In the genomic region with DNA sequence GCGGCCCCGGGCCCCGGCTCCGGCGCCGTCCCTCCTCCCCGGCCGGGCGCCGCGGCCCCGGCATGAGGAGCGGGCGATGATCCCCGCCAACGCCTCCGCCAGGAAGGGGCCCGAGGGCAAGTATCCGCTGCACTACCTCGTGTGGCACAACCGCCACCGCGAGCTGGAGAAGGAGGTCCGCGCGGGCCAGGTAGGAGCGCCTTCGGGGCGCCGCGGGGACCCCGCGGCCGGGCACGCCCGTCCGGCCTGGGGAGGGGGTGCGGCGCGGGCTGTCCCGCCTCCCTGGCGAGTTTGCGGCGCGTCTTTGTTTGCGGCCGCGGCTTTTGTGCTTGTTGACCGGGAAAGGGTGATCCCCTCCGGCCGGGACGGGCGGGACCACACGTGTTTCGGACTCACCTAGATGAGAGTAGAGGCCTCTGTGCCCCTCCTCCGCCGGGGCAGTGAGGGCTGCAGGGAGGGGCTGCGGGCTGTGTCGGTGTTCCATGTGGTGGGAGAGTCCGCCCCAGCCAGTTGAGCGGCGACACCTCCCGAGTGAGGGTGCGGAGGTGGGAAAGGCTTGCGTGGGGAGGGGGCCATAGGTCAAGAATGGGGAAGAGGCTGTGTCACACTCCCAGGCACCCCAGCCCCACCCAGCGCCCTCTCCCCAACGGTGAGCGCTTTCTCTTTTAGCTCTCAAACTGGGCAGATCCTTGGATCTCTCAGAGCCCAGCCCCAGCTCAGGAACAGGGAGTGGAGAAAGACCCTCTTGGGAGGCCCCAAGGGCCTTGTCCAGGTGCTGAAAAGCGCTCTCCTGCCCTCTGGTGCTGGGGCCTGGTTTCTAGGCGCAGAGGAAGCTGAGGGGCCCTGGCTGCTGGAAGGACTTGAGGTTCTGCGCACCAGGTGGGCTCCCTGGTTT, we compare ENCODE assay signal across 6 cellular contexts. TPM values are rescaled to one million over a fixed set of nuclear protein-coding genes. Genes with fewer than 3 reads are reported as not detected.
DNase-seq lines count a peak whose midpoint lies in the region; ATAC-seq, FAIRE-seq and TF ChIP-seq lines count a peak whose summit lies in the region.

No MANE protein-coding gene starts in this region.

- H3K4me3 ChIP-seq in GM06990 (replicated peaks; ENCODE audit: low read depth, low read length): peak overlapping the region; percentile 61
- H3K4me3 ChIP-seq in H1 (ENCODE audit: extremely low read depth in 1 of 4, insufficient read depth in 2 of 4, low read depth in 3 of 4, low read length in 4 of 4): peak overlapping the region; percentile 38 to 83 (median 68)
- peak overlapping the region; percentile 57 to 77 (median 68) for H3K4me3 ChIP-seq in gastrocnemius medialis

- no peak overlapping the region for H2BK20ac ChIP-seq in H1 (ENCODE audit: low read length)

- no peak overlapping the region for H4K91ac ChIP-seq in H1 (replicated peaks; ENCODE audit: insufficient read length, low read length)

- H3K9ac ChIP-seq in H1 (replicated peaks in 1 of 4; ENCODE audit: extremely low read depth in 1 of 4, low read depth in 3 of 4, low read length in 3 of 4): no peak overlapping the region

- CTCF ChIA-PET in H1 (lab: Charles Lee; ENCODE audit: partially characterized antibody): interaction anchor here (0.8 to 5.0 kb wide), 10 partner anchors 8 to 641 kb away, joined by 3 to 167 read pairs (median 6); a partner anchor contains a TSS

- peak; percentile 44 to 57 for TF ChIP-seq RAD21 in H1 (IDR thresholded peaks at IDR 0.05 in 1 of 2, conservative IDR thresholded peaks at IDR 0.05 in 1 of 2; ENCODE audit: low read depth in 2 of 2, low read length in 2 of 2)

- peaks cover 1 to 17% of the 10 kb centered on the region in 2 experiments for H4K20me1 ChIP-seq in H1 (replicated peaks in 1 of 2; ENCODE audit: control insufficient read depth in 1 of 2, insufficient read depth in 2 of 2, low read length in 2 of 2)

- FAIRE-seq in H1 (lab: Jason Lieb, UNC): no peak

- ATAC-seq in gastrocnemius medialis: no peak

- H3K27me3 ChIP-seq in GM06990 (replicated peaks; ENCODE audit: control insufficient read depth, insufficient read depth, low read length) (no peaks in the 10 kb centered on the region), H1 (replicated peaks in 1 of 4; ENCODE audit: control insufficient read depth in 3 of 4, extremely low read depth in 1 of 4, insufficient read depth in 3 of 4, low read length in 3 of 4) (peaks cover 0 to 6% (median 5%) of the 10 kb centered on the region in 4 experiments; a peak in 2 of 7 replicates), gastrocnemius medialis (no peaks in the 10 kb centered on the region)

- H3K9me3 ChIP-seq in H1 (ENCODE audit: insufficient read depth in 2 of 2, low read depth in 1 of 2, low read length in 1 of 2) (no peaks in the 10 kb centered on the region), gastrocnemius medialis (no peaks in the 10 kb centered on the region)

- H3K4me2 ChIP-seq in H1 (ENCODE audit: insufficient read depth in 1 of 2, low read depth in 2 of 2, low read length in 2 of 2): peak overlapping the region; percentile 86 to 93

- peaks cover 34% of the 10 kb centered on the region for H3K23me2 ChIP-seq in H1 (ENCODE audit: low read depth, low read length)

- no peak overlapping the region for H3K18ac ChIP-seq in H1 (ENCODE audit: extremely low read depth, low read length)

- H3K14ac ChIP-seq in H1 (ENCODE audit: insufficient read length): no peak overlapping the region

- H2BK15ac ChIP-seq in H1 (ENCODE audit: low read length): no peak overlapping the region

- H3K4me1 ChIP-seq in H1 (replicated peaks in 1 of 4; ENCODE audit: control insufficient read depth in 3 of 4, insufficient read depth in 4 of 4, low read length in 3 of 4) (peaks cover 10 to 59% (median 37%) of the 10 kb centered on the region in 4 experiments), gastrocnemius medialis (peaks cover 36 to 40% of the 10 kb centered on the region in 2 donors)

- H3K36me3 ChIP-seq in GM06990 (ENCODE audit: control insufficient read depth, insufficient read depth, low read length) (no peaks in the 10 kb centered on the region), H1 (ENCODE audit: control insufficient read depth in 2 of 4, insufficient read depth in 4 of 4, low read length in 3 of 4) (no peaks in the 10 kb centered on the region), gastrocnemius medialis (no peaks in the 10 kb centered on the region)

- H2BK5ac ChIP-seq in H1 (ENCODE audit: low read depth, low read length): no peak overlapping the region; the same call in 1 of the 2 replicates

- intact Hi-C loops in gastrocnemius medialis (cut with DNase I; ENCODE audit: low total_unique reads): no loop called here

- no peak for DNase-seq in GM06990 (ENCODE audit: extremely low read depth, insufficient read length)
- DNase-seq in NCI-H526 treated with DMSO at 0.1 percent for 48 hours (lab: John Stamatoyannopoulos, UW): peak; percentile 50
- DNase-seq in H1 (ENCODE audit: low read depth in 1 of 2, low spot score in 2 of 2): peak in 1 of 2 experiments; percentile 72
- no peak for DNase-seq in gastrocnemius medialis
- DNase-seq in effector CD4-positive, alpha-beta T cell: no peak
- no peak for DNase-seq in GM19238 (ENCODE audit: insufficient read length, low spot score)

- TF ChIP-seq CTCF in GM06990 (IDR thresholded peaks at IDR 0.05; ENCODE audit: insufficient read depth, low read length, poor library complexity, severe bottlenecking) (peak; percentile 41), H1 (IDR thresholded peaks at IDR 0.05; ENCODE audit: control extremely low read depth in 1 of 3, insufficient read depth in 1 of 3, low read depth in 1 of 3, low read length in 3 of 3) (peak; percentile 46 to 49 (median 48)), gastrocnemius medialis (IDR thresholded peaks at IDR 0.05 in 4 of 5, conservative IDR thresholded peaks at IDR 0.05 in 1 of 5) (peak in 2 of 5 experiments; percentile 17 to 21)

- POLR2A ChIA-PET in H1 (lab: Charles Lee; ENCODE audit: partially characterized antibody): interaction anchor here (1.3 to 3.6 kb wide), 7 partner anchors 12 to 300 kb away, joined by 4 to 30 read pairs (median 5); a partner anchor contains a TSS

- TF ChIP-seq EP300 in H1 (IDR thresholded peaks at IDR 0.05; ENCODE audit: borderline replicate concordance in 1 of 2, low read depth in 2 of 2, low read length in 2 of 2): no peak

- no peak overlapping the region for H3K56ac ChIP-seq in H1 (replicated peaks; ENCODE audit: insufficient read length, low read depth, low read length)

- peak overlapping the region; percentile 75 for H3K4ac ChIP-seq in H1 (replicated peaks; ENCODE audit: insufficient read length, low read depth, low read length)

- H3K79me1 ChIP-seq in H1 (ENCODE audit: low read depth, low read length): peaks cover 7% of the 10 kb centered on the region

- no peak overlapping the region for H2BK120ac ChIP-seq in H1 (replicated peaks; ENCODE audit: low read depth, low read length)

- H2AK5ac ChIP-seq in H1 (ENCODE audit: low read depth, low read length): no peak overlapping the region

- H4K8ac ChIP-seq in H1 (ENCODE audit: extremely low read depth, insufficient read depth, low read length): peak overlapping the region; percentile 63

- no peak overlapping the region for H2AFZ ChIP-seq in H1 (ENCODE audit: low read length)

- H4K5ac ChIP-seq in H1 (ENCODE audit: insufficient read length, low read depth, low read length): no peak overlapping the region

- TF ChIP-seq POLR2A in H1 (IDR thresholded peaks at IDR 0.05; ENCODE audit: control extremely low read depth in 1 of 2, low read depth in 2 of 2, low read length in 2 of 2) (no peak), gastrocnemius medialis (IDR thresholded peaks at IDR 0.05) (no peak)

- no peak overlapping the region for H3K23ac ChIP-seq in H1 (ENCODE audit: insufficient read length)

- peaks cover 0 to 27% of the 10 kb centered on the region in 2 experiments; a peak in 1 of 4 replicates for H3K79me2 ChIP-seq in H1 (ENCODE audit: control insufficient read depth in 1 of 2, insufficient read depth in 2 of 2, low read length in 2 of 2)

- in situ Hi-C loops in gastrocnemius medialis (cut with MboI; ENCODE audit: low sequenced_read_pairs in 4 of 4): loop anchor here in 1 of 4 donors (25.0 kb wide), 1 partner anchor 344 kb away; a partner anchor contains a TSS

- peak overlapping the region; percentile 63; the same call in 1 of the 2 replicates for H2BK12ac ChIP-seq in H1 (ENCODE audit: low read depth, low read length)

- 2% methylated on average over 43 of the region's 71 CpGs; no CpG with 5 or more reads in 1 of the 2 experiments for whole genome bisulfite sequencing in H1 (ENCODE audit: extremely low coverage in 1 of 2, insufficient coverage in 1 of 2, insufficient read length in 1 of 2, insufficient replicate concordance in 2 of 2, low coverage in 1 of 2, low lambda C conversion rate in 2 of 2, missing lambda C conversion rate in 1 of 2), 2 experiments

- H3K27ac ChIP-seq in H1 (ENCODE audit: low read depth, low read length) (no peak overlapping the region), gastrocnemius medialis (peak overlapping the region in 2 of 4 donors; percentile 35 to 47)

RNA-seq across cellular contexts. Expression of a gene that starts 0.9 kb away (rescaled TPM):
- total RNA-seq in H1 (2021; fragmentation: NEBNext Ultra II Directional; extraction: Animal tissue kit (Norgen Biotek cat#: 25700)): 41.0 and 48.5 TPM in 2 replicates
- polyA plus RNA-seq in H1 (2011; rRNA removed): 16.4 and 30.3 TPM in 2 replicates
- polyA plus RNA-seq in H1 (2011; cell fraction: cytosol; rRNA removed): 17.6 TPM
- polyA plus RNA-seq in H1 (2011; cell fraction: nucleus; rRNA removed): 167 TPM
- 25.6 to 40.3 TPM (median 33.5 TPM) in 4 replicates for polyA plus RNA-seq in H1 (2012, experiment 1 of 2)
- polyA plus RNA-seq in H1 (2012, experiment 2 of 2): 22.3 TPM
- 21.9 TPM for polyA plus RNA-seq in H1 (2013, experiment 1 of 2)
- polyA plus RNA-seq in H1 (2013, experiment 2 of 2): 20.2 TPM
- 7.7 and 13.1 TPM in 2 replicates for polyA minus RNA-seq in H1 (2011; rRNA and poly(A)+ RNA removed)
- polyA minus RNA-seq in H1 (2011; cell fraction: cytosol; rRNA and poly(A)+ RNA removed): 22.4 TPM
- polyA minus RNA-seq in H1 (2011; cell fraction: nucleus; rRNA and poly(A)+ RNA removed): 33.4 TPM
- 10 to 100 TPM in 1 of 4 donors, 1 to 10 TPM in 3; 8.2 to 11.5 (median 9.2) TPM for total RNA-seq in gastrocnemius medialis

RNA-seq across cellular contexts. Expression of a gene that starts 4.3 kb away (rescaled TPM):
- 60.6 and 62.4 TPM in 2 replicates for total RNA-seq in H1 (2021; fragmentation: NEBNext Ultra II Directional; extraction: Animal tissue kit (Norgen Biotek cat#: 25700))
- 63.0 and 80.7 TPM in 2 replicates for polyA plus RNA-seq in H1 (2011; rRNA removed)
- polyA plus RNA-seq in H1 (2011; cell fraction: cytosol; rRNA removed): 43.3 TPM
- polyA plus RNA-seq in H1 (2011; cell fraction: nucleus; rRNA removed): 93.3 TPM
- 36.7 to 55.7 TPM (median 48.9 TPM) in 4 replicates for polyA plus RNA-seq in H1 (2012, experiment 1 of 2)
- 54.3 TPM for polyA plus RNA-seq in H1 (2012, experiment 2 of 2)
- polyA plus RNA-seq in H1 (2013, experiment 1 of 2): 45.0 TPM
- 45.5 TPM for polyA plus RNA-seq in H1 (2013, experiment 2 of 2)
- 45.9 and 62.5 TPM in 2 replicates for polyA minus RNA-seq in H1 (2011; rRNA and poly(A)+ RNA removed)
- 42.9 TPM for polyA minus RNA-seq in H1 (2011; cell fraction: cytosol; rRNA and poly(A)+ RNA removed)
- polyA minus RNA-seq in H1 (2011; cell fraction: nucleus; rRNA and poly(A)+ RNA removed): 55.6 TPM
- 10 to 100 TPM; 30.2 to 62.2 (median 41.1) TPM for total RNA-seq in gastrocnemius medialis

RNA-seq across cellular contexts. Expression of a gene that starts 25.3 kb away (rescaled TPM):
- 21.1 and 22.4 TPM in 2 replicates for total RNA-seq in H1 (2021; fragmentation: NEBNext Ultra II Directional; extraction: Animal tissue kit (Norgen Biotek cat#: 25700))
- 35.7 and 42.6 TPM in 2 replicates for polyA plus RNA-seq in H1 (2011; rRNA removed)
- polyA plus RNA-seq in H1 (2011; cell fraction: cytosol; rRNA removed): 33.3 TPM
- polyA plus RNA-seq in H1 (2011; cell fraction: nucleus; rRNA removed): 97.5 TPM
- polyA plus RNA-seq in H1 (2012, experiment 1 of 2): 13.5 to 25.6 TPM (median 22.3 TPM) in 4 replicates
- 20.0 TPM for polyA plus RNA-seq in H1 (2012, experiment 2 of 2)
- 26.9 TPM for polyA plus RNA-seq in H1 (2013, experiment 1 of 2)
- polyA plus RNA-seq in H1 (2013, experiment 2 of 2): 24.1 TPM
- polyA minus RNA-seq in H1 (2011; rRNA and poly(A)+ RNA removed): 6.4 and 7.7 TPM in 2 replicates
- 15.0 TPM for polyA minus RNA-seq in H1 (2011; cell fraction: cytosol; rRNA and poly(A)+ RNA removed)
- 31.3 TPM for polyA minus RNA-seq in H1 (2011; cell fraction: nucleus; rRNA and poly(A)+ RNA removed)
- 10 to 100 TPM; 31.0 to 50.2 (median 32.1) TPM for total RNA-seq in gastrocnemius medialis

RNA-seq across cellular contexts. Expression of a gene that starts 27.0 kb away (rescaled TPM):
- total RNA-seq in H1 (2021; fragmentation: NEBNext Ultra II Directional; extraction: Animal tissue kit (Norgen Biotek cat#: 25700)): 1.6 and 1.7 TPM in 2 replicates
- 0.88 and 1.2 TPM in 2 replicates for polyA plus RNA-seq in H1 (2011; rRNA removed)
- 1.2 TPM for polyA plus RNA-seq in H1 (2011; cell fraction: cytosol; rRNA removed)
- 1.6 TPM for polyA plus RNA-seq in H1 (2011; cell fraction: nucleus; rRNA removed)
- 1.3 to 1.6 TPM (median 1.5 TPM) in 4 replicates for polyA plus RNA-seq in H1 (2012, experiment 1 of 2)
- polyA plus RNA-seq in H1 (2012, experiment 2 of 2): 1.9 TPM
- polyA plus RNA-seq in H1 (2013, experiment 1 of 2): 1.3 TPM
- 1.3 TPM for polyA plus RNA-seq in H1 (2013, experiment 2 of 2)
- 1.8 and 2.1 TPM in 2 replicates for polyA minus RNA-seq in H1 (2011; rRNA and poly(A)+ RNA removed)
- polyA minus RNA-seq in H1 (2011; cell fraction: cytosol; rRNA and poly(A)+ RNA removed): 1.4 TPM
- 3.0 TPM for polyA minus RNA-seq in H1 (2011; cell fraction: nucleus; rRNA and poly(A)+ RNA removed)
- 1 to 10 TPM; 2.6 to 5.7 (median 5.0) TPM for total RNA-seq in gastrocnemius medialis

RNA-seq across cellular contexts. Expression of a gene that starts 28.9 kb away (rescaled TPM):
- 2.1 and 2.5 TPM in 2 replicates for total RNA-seq in H1 (2021; fragmentation: NEBNext Ultra II Directional; extraction: Animal tissue kit (Norgen Biotek cat#: 25700))
- polyA plus RNA-seq in H1 (2011; rRNA removed): 8.6 and 13.3 TPM in 2 replicates
- 10.9 TPM for polyA plus RNA-seq in H1 (2011; cell fraction: cytosol; rRNA removed)
- polyA plus RNA-seq in H1 (2011; cell fraction: nucleus; rRNA removed): 106 TPM
- 3.1 to 6.2 TPM (median 5.5 TPM) in 4 replicates for polyA plus RNA-seq in H1 (2012, experiment 1 of 2)
- polyA plus RNA-seq in H1 (2012, experiment 2 of 2): 3.1 TPM
- 3.6 TPM for polyA plus RNA-seq in H1 (2013, experiment 1 of 2)
- 3.3 TPM for polyA plus RNA-seq in H1 (2013, experiment 2 of 2)
- polyA minus RNA-seq in H1 (2011; rRNA and poly(A)+ RNA removed): 7.3 and 10.4 TPM in 2 replicates
- 3.2 TPM for polyA minus RNA-seq in H1 (2011; cell fraction: cytosol; rRNA and poly(A)+ RNA removed)
- polyA minus RNA-seq in H1 (2011; cell fraction: nucleus; rRNA and poly(A)+ RNA removed): 10.5 TPM
- 100 to 1,000 TPM; 409 to 694 (median 563) TPM for total RNA-seq in gastrocnemius medialis
